Comparison of ENCODE assay signal across 4 cellular contexts in genomic region chr4:740011-740410, GRCh38.
"Had no signal": no experiment of that assay in that cellular context is flagged by ENCODE, and none has a peak within 500 bp of the region (broad histone marks: within the 10 kb centered on the region; RNA-seq: fewer than 3 reads in every experiment).

No MANE protein-coding gene starts in this region.

- H3K4me3 ChIP-seq: GM23338 had no signal

- H3K4me2 ChIP-seq: GM23338 had no signal

- ATAC-seq: GM23338 had no signal

- H2AFZ ChIP-seq: GM23338 had no signal

- DNase-seq: H9, HCEC 1CT, KBM-7 had no signal
